Comparison of ENCODE assay signal across 18 cellular contexts in genomic region chr5:17096975-17097695, GRCh38.
DNase-seq lines count a peak whose midpoint lies in the region; ATAC-seq and TF ChIP-seq lines count a peak whose summit lies in the region.
"Had no signal": no experiment of that assay in that cellular context is flagged by ENCODE, and none has a peak within 500 bp of the region (broad histone marks: within the 10 kb centered on the region; RNA-seq: fewer than 3 reads in every experiment).

No MANE protein-coding gene starts in this region.

- peaks cover 4% of the 10 kb centered on the region for H3K4me1 ChIP-seq in foreskin keratinocyte

- TF ChIP-seq CTCF in foreskin keratinocyte (conservative IDR thresholded peaks at IDR 0.05) = no peak

- DNase-seq in DMS79 treated with DMSO at 0.1 percent for 48 hours (lab: John Stamatoyannopoulos, UW) (peak; percentile 55), DMS79 (lab: John Stamatoyannopoulos, UW) (no peak), NCI-H748 treated with DMSO at 0.1 percent for 48 hours (lab: John Stamatoyannopoulos, UW) (peak; percentile 93), foreskin keratinocyte (peak; percentile 64 to 68), renal cortical epithelial cell (ENCODE audit: low read depth) (peak; percentile 70)
- no peak for DNase-seq in activated CD4-positive, alpha-beta T cell treated with anti-CD3 and anti-CD28 coated beads for 1 hour
- DNase-seq: activated CD4-positive, alpha-beta T cell treated with anti-CD3 and anti-CD28 coated beads, Interleukin-2, amount 50 U/mL, for 4 hours; activated effector memory CD4-positive, alpha-beta T cell treated with Interleukin-2 at 50 U/mL for 16 hours; brain microvascular endothelial cell; hippocampal formation; NCI-H1694 treated with DMSO at 0.1 percent for 48 hours; OCI-M1; posterior cingulate gyrus; tibial artery had no signal

- ATAC-seq in foreskin keratinocyte = peak; percentile 90
- no peak for ATAC-seq in GM21390 (IDR thresholded peaks at IDR 0.05; ENCODE audit: unreplicated experiment)
- no peak for ATAC-seq in GM21786 (IDR thresholded peaks at IDR 0.05; ENCODE audit: unreplicated experiment)

- H3K27ac ChIP-seq in foreskin keratinocyte = peak overlapping the region; percentile 56
- H3K27ac ChIP-seq: 22Rv1, brain microvascular endothelial cell, epithelial cell of prostate, tibial artery had no signal

- no peaks in the 10 kb centered on the region for H3K27me3 ChIP-seq in foreskin keratinocyte
- H3K27me3 ChIP-seq: brain microvascular endothelial cell, tibial artery had no signal

Comparison
In these comparisons a context has a peak if more than half of its experiments do, and no peak if none do; other contexts are left out.
1. DNase-seq: peak in DMS79 treated with DMSO at 0.1 percent for 48 hours (single experiment), NCI-H748 treated with DMSO at 0.1 percent for 48 hours (single experiment), foreskin keratinocyte (2 of 2) and renal cortical epithelial cell (single experiment); none in DMS79 (single experiment) and activated CD4-positive, alpha-beta T cell treated with anti-CD3 and anti-CD28 coated beads for 1 hour (single experiment).